ENCODE assay signal across 1 cellular context in genomic region chr1:145927073-145927886, GRCh38.
TF ChIP-seq lines count a peak whose summit lies in the region.

Gene RBM8A, minus strand, starts transcription at chr1:145927484. Its CDS starts 58 bp downstream, at chr1:145927426.

TF ChIP-seq in K562, 482 proteins besides CTCF, POLR2A, EP300 and RAD21 (continued from another document and continues in another):
- peak; percentile 63; the same call in 1 of the 2 replicates for TF ChIP-seq MAX (CRISPR knock-in tag; IDR thresholded peaks at IDR 0.05)
- peak; percentile 97 for TF ChIP-seq POLR2H (tag; IDR thresholded peaks at IDR 0.05; ENCODE audit: low read depth)
- peak; percentile 83; the same call in 1 of the 2 replicates for TF ChIP-seq ATF6 (CRISPR knock-in tag; IDR thresholded peaks at IDR 0.05)
- TF ChIP-seq FOXK1 (CRISPR knock-in tag; IDR thresholded peaks at IDR 0.05; ENCODE audit: borderline replicate concordance): no peak
- peak; percentile 98 for TF ChIP-seq PHF8 (IDR thresholded peaks at IDR 0.05; ENCODE audit: borderline replicate concordance, low read length)
- peak; percentile 94 for TF ChIP-seq BRD4 (IDR thresholded peaks at IDR 0.05)
- TF ChIP-seq SP2 (IDR thresholded peaks at IDR 0.05; ENCODE audit: extremely low read depth, low read depth, low read length, poor library complexity, severe bottlenecking): peak; percentile 17
- TF ChIP-seq ZC3H8 (IDR thresholded peaks at IDR 0.05): 0 out of 2 replicates have a peak, but pooled peaks have one; percentile 30
- TF ChIP-seq NKRF (IDR thresholded peaks at IDR 0.05; ENCODE audit: borderline replicate concordance): peak; percentile 97
- no peak for TF ChIP-seq FOXP4 (CRISPR knock-in tag; IDR thresholded peaks at IDR 0.05; ENCODE audit: borderline replicate concordance)
- no peak for TF ChIP-seq NCOA2 (IDR thresholded peaks at IDR 0.05; ENCODE audit: partially characterized antibody in 2 of 2)
- TF ChIP-seq, protein P1, sequence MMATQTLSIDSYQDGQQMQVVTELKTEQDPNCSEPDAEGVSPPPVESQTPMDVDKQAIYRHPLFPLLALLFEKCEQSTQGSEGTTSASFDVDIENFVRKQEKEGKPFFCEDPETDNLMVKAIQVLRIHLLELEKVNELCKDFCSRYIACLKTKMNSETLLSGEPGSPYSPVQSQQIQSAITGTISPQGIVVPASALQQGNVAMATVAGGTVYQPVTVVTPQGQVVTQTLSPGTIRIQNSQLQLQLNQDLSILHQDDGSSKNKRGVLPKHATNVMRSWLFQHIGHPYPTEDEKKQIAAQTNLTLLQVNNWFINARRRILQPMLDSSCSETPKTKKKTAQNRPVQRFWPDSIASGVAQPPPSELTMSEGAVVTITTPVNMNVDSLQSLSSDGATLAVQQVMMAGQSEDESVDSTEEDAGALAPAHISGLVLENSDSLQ (IDR thresholded peaks at IDR 0.05): peak; percentile 89
- TF ChIP-seq KAT7 (CRISPR knock-in tag; IDR thresholded peaks at IDR 0.05; ENCODE audit: borderline replicate concordance): peak; percentile 40; the same call in 1 of the 2 replicates
- TF ChIP-seq CBFA2T3 (IDR thresholded peaks at IDR 0.05): no peak; the same call in 1 of the 2 replicates
- TF ChIP-seq, protein P2, sequence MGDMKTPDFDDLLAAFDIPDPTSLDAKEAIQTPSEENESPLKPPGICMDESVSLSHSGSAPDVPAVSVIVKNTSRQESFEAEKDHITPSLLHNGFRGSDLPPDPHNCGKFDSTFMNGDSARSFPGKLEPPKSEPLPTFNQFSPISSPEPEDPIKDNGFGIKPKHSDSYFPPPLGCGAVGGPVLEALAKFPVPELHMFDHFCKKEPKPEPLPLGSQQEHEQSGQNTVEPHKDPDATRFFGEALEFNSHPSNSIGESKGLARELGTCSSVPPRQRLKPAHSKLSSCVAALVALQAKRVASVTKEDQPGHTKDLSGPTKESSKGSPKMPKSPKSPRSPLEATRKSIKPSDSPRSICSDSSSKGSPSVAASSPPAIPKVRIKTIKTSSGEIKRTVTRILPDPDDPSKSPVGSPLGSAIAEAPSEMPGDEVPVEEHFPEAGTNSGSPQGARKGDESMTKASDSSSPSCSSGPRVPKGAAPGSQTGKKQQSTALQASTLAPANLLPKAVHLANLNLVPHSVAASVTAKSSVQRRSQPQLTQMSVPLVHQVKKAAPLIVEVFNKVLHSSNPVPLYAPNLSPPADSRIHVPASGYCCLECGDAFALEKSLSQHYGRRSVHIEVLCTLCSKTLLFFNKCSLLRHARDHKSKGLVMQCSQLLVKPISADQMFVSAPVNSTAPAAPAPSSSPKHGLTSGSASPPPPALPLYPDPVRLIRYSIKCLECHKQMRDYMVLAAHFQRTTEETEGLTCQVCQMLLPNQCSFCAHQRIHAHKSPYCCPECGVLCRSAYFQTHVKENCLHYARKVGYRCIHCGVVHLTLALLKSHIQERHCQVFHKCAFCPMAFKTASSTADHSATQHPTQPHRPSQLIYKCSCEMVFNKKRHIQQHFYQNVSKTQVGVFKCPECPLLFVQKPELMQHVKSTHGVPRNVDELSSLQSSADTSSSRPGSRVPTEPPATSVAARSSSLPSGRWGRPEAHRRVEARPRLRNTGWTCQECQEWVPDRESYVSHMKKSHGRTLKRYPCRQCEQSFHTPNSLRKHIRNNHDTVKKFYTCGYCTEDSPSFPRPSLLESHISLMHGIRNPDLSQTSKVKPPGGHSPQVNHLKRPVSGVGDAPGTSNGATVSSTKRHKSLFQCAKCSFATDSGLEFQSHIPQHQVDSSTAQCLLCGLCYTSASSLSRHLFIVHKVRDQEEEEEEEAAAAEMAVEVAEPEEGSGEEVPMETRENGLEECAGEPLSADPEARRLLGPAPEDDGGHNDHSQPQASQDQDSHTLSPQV (IDR thresholded peaks at IDR 0.05): 0 out of 2 replicates have a peak, but pooled peaks have one; percentile 46
- TF ChIP-seq ZFX (CRISPR knock-in tag; IDR thresholded peaks at IDR 0.05): peak; percentile 80
- no peak for TF ChIP-seq RREB1 (CRISPR knock-in tag; IDR thresholded peaks at IDR 0.05)
- no peak for TF ChIP-seq SAFB2 (IDR thresholded peaks at IDR 0.05; ENCODE audit: borderline replicate concordance, low read depth, low read length, severe bottlenecking)
- TF ChIP-seq AFF1 (IDR thresholded peaks at IDR 0.05; ENCODE audit: low read depth in 1 of 2, partially characterized antibody in 2 of 2): peak; percentile 79 to 94
- TF ChIP-seq PPARD (CRISPR knock-in tag; IDR thresholded peaks at IDR 0.05): no peak
- TF ChIP-seq MBD2 (IDR thresholded peaks at IDR 0.05; ENCODE audit: borderline replicate concordance, low read depth): peak; percentile 94
- peak; percentile 90 for TF ChIP-seq TBP (optimal IDR thresholded peaks at IDR 0.05; ENCODE audit: low read depth, low read length)
- peak in 1 of 2 experiments; percentile 4; a peak in 1 of 4 replicates for TF ChIP-seq TBL1XR1 (IDR thresholded peaks at IDR 0.05; ENCODE audit: low read length in 2 of 2)
- TF ChIP-seq ZBTB12 (CRISPR knock-in tag; IDR thresholded peaks at IDR 0.05): peak; percentile 72; the same call in 1 of the 2 replicates
- peak; percentile 91 for TF ChIP-seq RBFOX2 (IDR thresholded peaks at IDR 0.05; ENCODE audit: low read depth, low read length)
- TF ChIP-seq POLR2AphosphoS5 (IDR thresholded peaks at IDR 0.05; ENCODE audit: control insufficient read depth, insufficient read depth, low read depth, low read length): peak; percentile 89
- TF ChIP-seq ESRRA (IDR thresholded peaks at IDR 0.05; ENCODE audit: borderline replicate concordance, low read depth): peak; percentile 66; the same call in 1 of the 2 replicates
- TF ChIP-seq CEBPB (tag; IDR thresholded peaks at IDR 0.05): peak; percentile 64
